12 cellular contexts compared by ENCODE assay signal in the genomic region with DNA sequence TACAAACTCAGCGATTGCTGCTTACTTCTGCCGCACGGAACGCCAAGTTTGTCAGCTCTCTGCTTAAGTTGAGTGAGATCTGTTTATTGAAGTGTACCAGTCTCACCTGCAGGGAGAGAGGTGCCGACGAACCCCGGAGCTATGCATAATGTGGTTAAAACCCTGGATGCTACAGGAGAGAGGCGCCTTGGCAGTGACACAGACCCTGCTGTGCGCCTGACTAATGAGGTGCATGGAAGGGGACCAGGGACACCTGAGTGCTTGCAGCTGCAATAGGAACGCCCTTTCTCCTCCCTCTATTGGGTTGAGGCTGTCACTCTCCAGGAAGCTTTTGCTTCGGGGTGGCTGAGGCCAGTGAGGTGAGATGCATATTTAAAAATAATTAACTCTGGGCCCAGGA. TPM values are rescaled to one million over a fixed set of nuclear protein-coding genes. Genes with fewer than 3 reads are reported as not detected.
DNase-seq lines count a peak whose midpoint lies in the region; ATAC-seq and TF ChIP-seq lines count a peak whose summit lies in the region.
"Had no signal": no experiment of that assay in that cellular context is flagged by ENCODE, and none has a peak within 500 bp of the region (broad histone marks: within the 10 kb centered on the region; RNA-seq: fewer than 3 reads in every experiment).

No MANE protein-coding gene starts in this region.

- no peak overlapping the region for H2BK15ac ChIP-seq in mesendoderm (replicated peaks; ENCODE audit: low read depth)

- no CpG with 5 or more reads among the region's 11 CpGs for WGBS in mesendoderm (ENCODE audit: extremely low coverage, insufficient coverage, low lambda C conversion rate)

- H3K9me3 ChIP-seq in breast epithelium = no peaks in the 10 kb centered on the region

- no peak for TF ChIP-seq POLR2A in breast epithelium (IDR thresholded peaks at IDR 0.05)

- H3K4ac ChIP-seq in mesendoderm (ENCODE audit: low read depth, low read length) = no peak overlapping the region

- no peak overlapping the region for H2BK5ac ChIP-seq in mesendoderm (ENCODE audit: low read length)

- H3K4me1 ChIP-seq in breast epithelium (no peaks in the 10 kb centered on the region), mesendoderm (ENCODE audit: control insufficient read depth, low read depth, low read length) (peaks cover 2% of the 10 kb centered on the region)

- no peaks in the 10 kb centered on the region for H3K79me1 ChIP-seq in mesendoderm (ENCODE audit: low read length)

- POLR2A ChIA-PET in MCF 10A (lab: Yijun Ruan, JAX) = no interaction called here

- no peak overlapping the region for H3K23ac ChIP-seq in mesendoderm (ENCODE audit: low read length)

- H3K27ac ChIP-seq in breast epithelium (no peak overlapping the region), VCaP (peak overlapping the region; percentile 91), mesendoderm (ENCODE audit: low read depth, low read length) (no peak overlapping the region)

- H4K8ac ChIP-seq in mesendoderm (ENCODE audit: low read depth, low read length) = no peak overlapping the region

- no peak overlapping the region for H2AK5ac ChIP-seq in mesendoderm (ENCODE audit: low read length)

- H3K56ac ChIP-seq in mesendoderm (ENCODE audit: low read length) = no peak overlapping the region

- H3K4me2 ChIP-seq in mesendoderm (ENCODE audit: low read length) = no peak overlapping the region

- H3K36me3 Mint-ChIP-seq in MCF 10A (ENCODE audit: insufficient read depth, unreplicated experiment) = no peaks in the 10 kb centered on the region

- ATAC-seq in HG03565 (IDR thresholded peaks at IDR 0.05; ENCODE audit: unreplicated experiment) = no peak
- ATAC-seq in HG03439 (IDR thresholded peaks at IDR 0.05; ENCODE audit: unreplicated experiment) = no peak

- H3K4me3 Mint-ChIP-seq in MCF 10A (ENCODE audit: unreplicated experiment) = peak overlapping the region; percentile 55

- H3K27me3 Mint-ChIP-seq in MCF 10A (ENCODE audit: insufficient read depth, unreplicated experiment) = peaks cover 64% of the 10 kb centered on the region

- no peak overlapping the region for H2BK120ac ChIP-seq in mesendoderm (ENCODE audit: low read depth, low read length)

- H3K18ac ChIP-seq in mesendoderm (ENCODE audit: low read length) = no peak overlapping the region

- intact Hi-C loops in MCF 10A (cut with micrococcal nuclease) = no loop called here
- intact Hi-C loops in breast epithelium (cut with DNase I; ENCODE audit: low total_unique reads) = no loop called here

- no peaks in the 10 kb centered on the region for H3K36me3 ChIP-seq in breast epithelium
- no peaks in the 10 kb centered on the region for H3K36me3 ChIP-seq in mesendoderm (ENCODE audit: control insufficient read depth, insufficient read depth, low read length)

- H3K4me3 ChIP-seq in breast epithelium (peak overlapping the region in 1 of 3 donors; percentile 60), mesendoderm (ENCODE audit: low read length) (no peak overlapping the region)

- TF ChIP-seq CTCF in MCF 10A (IDR thresholded peaks at IDR 0.05; ENCODE audit: unreplicated experiment) (no peak), breast epithelium (IDR thresholded peaks at IDR 0.05) (no peak), VCaP (conservative IDR thresholded peaks at IDR 0.05) (no peak)

- DNase-seq in MCF 10A (ENCODE audit: unreplicated experiment) (no peak), breast epithelium (ENCODE audit: low spot score in 2 of 2) (no peak), mesendoderm (peak; percentile 22), SKM-1 (lab: John Stamatoyannopoulos, UW; ENCODE audit: unreplicated experiment) (no peak), epidermal melanocyte (ENCODE audit: insufficient read length, low spot score) (no peak)
- DNase-seq: activated effector memory CD4-positive, alpha-beta T cell treated with anti-CD3 and anti-CD28 coated beads, Interleukin-2, amount 50 U/mL, for 16 hours; effector memory CD4-positive, alpha-beta T cell; NCI-H2171 had no signal

- H3K9me3 Mint-ChIP-seq in MCF 10A (ENCODE audit: unreplicated experiment) = no peaks in the 10 kb centered on the region

- H4K5ac ChIP-seq in mesendoderm (ENCODE audit: low read length) = no peak overlapping the region

- no peak overlapping the region for H3K27ac Mint-ChIP-seq in MCF 10A (ENCODE audit: low read depth, unreplicated experiment)

- H3K4me1 Mint-ChIP-seq in MCF 10A (ENCODE audit: insufficient read depth, unreplicated experiment) = no peaks in the 10 kb centered on the region

- CTCF ChIA-PET in MCF 10A (lab: Yijun Ruan, JAX) = interaction anchor here (0.5 to 1.0 kb wide), 3 partner anchors 147 to 435 kb away, joined by 3 to 7 read pairs (median 3); partner anchors contain the start of gene SLC9A4

- peaks cover 0 to 36% of the 10 kb centered on the region in 2 donors for H3K27me3 ChIP-seq in breast epithelium
- H3K27me3 ChIP-seq in mesendoderm (ENCODE audit: insufficient read depth, low read length, poor library complexity) = peaks cover 5% of the 10 kb centered on the region

- no TSS peak for BruUV-seq in MCF 10A (replicated peaks; lab: Mats Ljungman, UMichigan)

- H3K9ac ChIP-seq in mesendoderm (ENCODE audit: low read length) = no peak overlapping the region

- no peaks in the 10 kb centered on the region for H3K79me2 ChIP-seq in mesendoderm (ENCODE audit: control insufficient read depth, insufficient read depth, low read length)

RNA-seq across cellular contexts. Expression of gene SLC9A2, which starts 1.0 kb away (rescaled TPM):
- total RNA-seq in MCF 10A (2022) (0.05 and 0.09 TPM in 2 replicates), breast epithelium (under 1 TPM; 0.16 to 0.98 (median 0.73) TPM)
- 0.10 TPM for polyA plus RNA-seq in mesendoderm (2013, experiment 1 of 2)
- 0.13 TPM for polyA plus RNA-seq in mesendoderm (2013, experiment 2 of 2)
- total RNA-seq: T-helper 1 cell treated with Interleukin-12 subunit alpha and Interleukin-12 subunit beta and Interleukin-4 antibody, amounts not matched to agents 30 ng/mL and 1 ng/mL, for 36 hours had no signal
